Comparison of ENCODE assay signal across 20 cellular contexts in genomic region chr5:172605466-172605865, GRCh38.
"Had no signal": no experiment of that assay in that cellular context is flagged by ENCODE, and none has a peak within 500 bp of the region (broad histone marks: within the 10 kb centered on the region; RNA-seq: fewer than 3 reads in every experiment).

No MANE protein-coding gene starts in this region.

- H3K4me2 ChIP-seq: hepatocyte had no signal

- H3K36me3 Mint-ChIP-seq: naive thymus-derived CD8-positive, alpha-beta T cell had no signal

- H3K79me2 ChIP-seq: hepatocyte had no signal

- H3K27ac Mint-ChIP-seq: naive thymus-derived CD8-positive, alpha-beta T cell had no signal

- H3K4me3 Mint-ChIP-seq: naive thymus-derived CD8-positive, alpha-beta T cell had no signal

- FAIRE-seq: small intestine, urothelium cell line had no signal

- H2AFZ ChIP-seq: hepatocyte had no signal

- H3K4me3 ChIP-seq: coronary artery, dorsolateral prefrontal cortex, gastroesophageal sphincter, hepatocyte, mucosa of descending colon, sigmoid colon, stomach, thoracic aorta had no signal

- H3K9me3 ChIP-seq: mucosa of descending colon, neutrophil, sigmoid colon had no signal

- H3K27me3 ChIP-seq: dorsolateral prefrontal cortex, gastroesophageal sphincter, hepatocyte, sigmoid colon, stomach had no signal

- DNase-seq: dorsolateral prefrontal cortex; effector CD8-positive, alpha-beta T cell; glutamatergic neuron; left colon; mucosa of descending colon; naive thymus-derived CD8-positive, alpha-beta T cell; sigmoid colon; small intestine; stimulated activated CD4-positive, alpha-beta T cell treated with anti-CD3 and anti-CD28 coated beads, Interleukin-12 subunit alpha, Interleukin-12 subunit beta, amount 100 ng/mL, for 4 hours; stimulated activated naive CD4-positive, alpha-beta T cell; stomach; substantia nigra; trophoblast cell had no signal

- ATAC-seq: esophagus mucosa; gastroesophageal sphincter; left colon; mucosa of descending colon; naive thymus-derived CD8-positive, alpha-beta T cell had no signal

- H3K27ac ChIP-seq: hepatocyte, neutrophil, stomach, thoracic aorta had no signal

- H3K36me3 ChIP-seq: gastroesophageal sphincter, neutrophil, sigmoid colon, stomach, thoracic aorta had no signal
